8 cellular contexts compared by ENCODE assay signal in genomic region chr3:187748050-187748481, GRCh38. TPM values are rescaled to one million over a fixed set of nuclear protein-coding genes. Genes with fewer than 3 reads are reported as not detected.
A peak's percentile ranks its signal among the peaks of the same experiment; 100 is the strongest.
DNase-seq lines count a peak whose midpoint lies in the region; ATAC-seq and TF ChIP-seq lines count a peak whose summit lies in the region.

No MANE protein-coding gene starts in this region.

- H3K36me3 ChIP-seq in gastroesophageal sphincter (no peaks in the 10 kb centered on the region), ovary (no peaks in the 10 kb centered on the region), tibial artery (no peaks in the 10 kb centered on the region)

- H3K27me3 ChIP-seq in gastroesophageal sphincter (no peaks in the 10 kb centered on the region), ovary (no peaks in the 10 kb centered on the region), tibial artery (no peaks in the 10 kb centered on the region)

- intact Hi-C loops in ovary (cut with DNase I) = loop anchor here (5.0 to 10.0 kb wide), 7 partner anchors 304 to 877 kb away; partner anchors contain the start of gene LPP (in 1 of the 4)
- intact Hi-C loops in tibial artery (cut with DNase I; ENCODE audit: low total_unique reads) = loop anchor here (5.0 to 10.0 kb wide), 3 partner anchors 304 to 857 kb away; no protein-coding TSS in a partner anchor

- DNase-seq in ACHN = peak; percentile 84
- peak; percentile 79 for DNase-seq in activated effector memory CD4-positive, alpha-beta T cell treated with Interleukin-2 at 50 U/mL for 16 hours
- peak; percentile 89 to 96 (median 94) for DNase-seq in ovary
- DNase-seq in tibial artery = peak; percentile 95 to 96

- H3K4me3 ChIP-seq in gastroesophageal sphincter (no peak overlapping the region), ovary (no peak overlapping the region), tibial artery (no peak overlapping the region)

- TF ChIP-seq CTCF in LNCAP (IDR thresholded peaks at IDR 0.05) = peak; percentile 96
- TF ChIP-seq CTCF in gastroesophageal sphincter (IDR thresholded peaks at IDR 0.05) = peak; percentile 93 to 98 (median 96)
- TF ChIP-seq CTCF in ovary (IDR thresholded peaks at IDR 0.05) = peak; percentile 83 to 91 (median 90)
- TF ChIP-seq CTCF in tibial artery (IDR thresholded peaks at IDR 0.05) = peak; percentile 94 to 96

- TF ChIP-seq EP300 in gastroesophageal sphincter (IDR thresholded peaks at IDR 0.05) (no peak), ovary (IDR thresholded peaks at IDR 0.05) (no peak)

- peaks cover 0 to 56% (median 0%) of the 10 kb centered on the region in 3 donors for H3K4me1 ChIP-seq in gastroesophageal sphincter
- H3K4me1 ChIP-seq in ovary (ENCODE audit: insufficient read depth) = no peaks in the 10 kb centered on the region
- H3K4me1 ChIP-seq in tibial artery = peaks cover 0 to 26% (median 17%) of the 10 kb centered on the region in 4 donors

- no peaks in the 10 kb centered on the region for H3K9me3 ChIP-seq in gastroesophageal sphincter
- H3K9me3 ChIP-seq in ovary = no peaks in the 10 kb centered on the region
- no peaks in the 10 kb centered on the region for H3K9me3 ChIP-seq in tibial artery

- ATAC-seq in GM18858 (IDR thresholded peaks at IDR 0.05; ENCODE audit: unreplicated experiment) = peak; percentile 37
- ATAC-seq in gastroesophageal sphincter = peak; percentile 26

- H3K27ac ChIP-seq in gastroesophageal sphincter = peak overlapping the region; percentile 88 to 99 (median 96)
- peak overlapping the region in 1 of 2 donors; percentile 100 for H3K27ac ChIP-seq in ovary
- peak overlapping the region; percentile 93 to 99 for H3K27ac ChIP-seq in tibial artery

- 21 to 40% methylated on average over 1 to 2 of the region's 2 CpGs for WGBS in gastroesophageal sphincter (ENCODE audit: low coverage in 1 of 2), 2 donors
- 10 to 14% (median 12%) methylated on average over 2 of the region's 2 CpGs for WGBS in ovary, 3 donors

- TF ChIP-seq POLR2A in Raji (IDR thresholded peaks at IDR 0.05; ENCODE audit: insufficient read depth, low read depth, low read length) = peak; percentile 23; the same call in 1 of the 2 replicates
- no peak for TF ChIP-seq POLR2A in gastroesophageal sphincter (IDR thresholded peaks at IDR 0.05)
- TF ChIP-seq POLR2A in ovary (IDR thresholded peaks at IDR 0.05) = peak; percentile 7

- in situ Hi-C loops in ACHN (cut with HindIII; ENCODE audit: low pct_ligation_motif_present, low pct_unique_long_range_greater_than_20kb, low sequenced_read_pairs) = no loop called here

RNA-seq across cellular contexts. Expression of gene BCL6, which starts 2.8 kb away (rescaled TPM):
- total RNA-seq in gastroesophageal sphincter (100 to 1,000 TPM in 3 of 4 donors, 10 to 100 TPM in 1; 60.0 to 146 (median 115) TPM), ovary (10 to 100 TPM; 51.6 to 91.1 (median 60.2) TPM)
- polyA plus RNA-seq in ovary = 10 to 100 TPM; 46.3 to 46.8 TPM

RNA-seq across cellular contexts. Expression of gene RTP2, which starts 45.7 kb away (rescaled TPM):
- not detected for total RNA-seq in gastroesophageal sphincter
- total RNA-seq in ovary = not detected
- not detected for polyA plus RNA-seq in ovary

Comparison
In these comparisons a context has a peak if more than half of its experiments do, and no peak if none do; other contexts are left out.
1. POLR2A ChIP-seq: peak in Raji (single experiment) and ovary (single experiment); none in gastroesophageal sphincter (0 of 2).
2. Peak in every context shown above with its lines, with median percentiles within 50 percentile points of each other: DNase-seq and CTCF ChIP-seq.